In genomic region chr2:111030271-111030891, GRCh38 we compare ENCODE assay signal across 11 cellular contexts.
DNase-seq lines count a peak whose midpoint lies in the region; ATAC-seq and TF ChIP-seq lines count a peak whose summit lies in the region.
"Had no signal": no experiment of that assay in that cellular context is flagged by ENCODE, and none has a peak within 500 bp of the region (broad histone marks: within the 10 kb centered on the region; RNA-seq: fewer than 3 reads in every experiment).

No MANE protein-coding gene starts in this region.

- no peaks in the 10 kb centered on the region for H3K9me3 ChIP-seq in Caco-2
- H3K9me3 ChIP-seq: SJSA1 had no signal

- no peaks in the 10 kb centered on the region for H3K27me3 ChIP-seq in Caco-2 (replicated peaks; ENCODE audit: control insufficient read depth, insufficient read depth, low read length)
- H3K27me3 ChIP-seq: heart left ventricle had no signal

- H3K4me1 Mint-ChIP-seq in Caco-2 (ENCODE audit: low read depth, unreplicated experiment) (peaks cover 43% of the 10 kb centered on the region), glutamatergic neuron (ENCODE audit: low read depth, unreplicated experiment) (peaks cover 10% of the 10 kb centered on the region)
- H3K4me1 Mint-ChIP-seq in effector memory CD8-positive, alpha-beta T cell (ENCODE audit: low read depth in 2 of 2): peaks cover 9 to 16% of the 10 kb centered on the region in 2 donors

- POLR2A ChIA-PET in Caco-2 (lab: Charles Lee): interaction anchor here (0.7 kb wide), 1 partner anchor 90 kb away, joined by 3 read pairs; the partner anchor contains the start of gene BCL2L11

- H3K27ac Mint-ChIP-seq in Caco-2 (ENCODE audit: unreplicated experiment) (peak overlapping the region; percentile 15), glutamatergic neuron (ENCODE audit: unreplicated experiment) (no peak overlapping the region)
- no peak overlapping the region for H3K27ac Mint-ChIP-seq in effector memory CD8-positive, alpha-beta T cell

- no peak overlapping the region for H3K4me3 ChIP-seq in Caco-2 (ENCODE audit: low read depth, low read length)
- H3K4me3 ChIP-seq: heart left ventricle, SJSA1 had no signal

- peaks cover 35% of the 10 kb centered on the region for H3K4me1 ChIP-seq in Caco-2

- no peaks in the 10 kb centered on the region for H3K9me3 Mint-ChIP-seq in Caco-2 (ENCODE audit: unreplicated experiment)
- no peaks in the 10 kb centered on the region for H3K9me3 Mint-ChIP-seq in glutamatergic neuron (ENCODE audit: unreplicated experiment)
- no peaks in the 10 kb centered on the region for H3K9me3 Mint-ChIP-seq in effector memory CD8-positive, alpha-beta T cell
- H3K9me3 Mint-ChIP-seq: central memory CD8-positive, alpha-beta T cell had no signal

- ATAC-seq in GM19463 (IDR thresholded peaks at IDR 0.05; ENCODE audit: unreplicated experiment) (peak; percentile 77), HG03064 (IDR thresholded peaks at IDR 0.05; ENCODE audit: low read depth, unreplicated experiment) (peak; percentile 79)
- ATAC-seq in effector memory CD8-positive, alpha-beta T cell (replicated peaks): no peak
- ATAC-seq: heart left ventricle had no signal

- no peaks in the 10 kb centered on the region for H3K36me3 ChIP-seq in Caco-2 (ENCODE audit: control insufficient read depth, insufficient read depth, low read length)
- H3K36me3 ChIP-seq: heart left ventricle, SJSA1 had no signal

- H3K4me3 Mint-ChIP-seq in Caco-2 (ENCODE audit: unreplicated experiment): no peak overlapping the region
- no peak overlapping the region for H3K4me3 Mint-ChIP-seq in glutamatergic neuron (ENCODE audit: unreplicated experiment)
- peak overlapping the region in 1 of 2 donors; percentile 31 for H3K4me3 Mint-ChIP-seq in effector memory CD8-positive, alpha-beta T cell
- H3K4me3 Mint-ChIP-seq: central memory CD8-positive, alpha-beta T cell had no signal

- H3K27me3 Mint-ChIP-seq in Caco-2 (ENCODE audit: insufficient read depth, unreplicated experiment) (no peaks in the 10 kb centered on the region), glutamatergic neuron (ENCODE audit: unreplicated experiment) (peaks cover 4% of the 10 kb centered on the region)
- peaks cover 6 to 31% of the 10 kb centered on the region in 2 donors for H3K27me3 Mint-ChIP-seq in effector memory CD8-positive, alpha-beta T cell

- CTCF ChIA-PET in Caco-2 (lab: Charles Lee): interaction anchor here (0.6 kb wide), 1 partner anchor 65 kb away, joined by 3 read pairs; no protein-coding TSS in a partner anchor

- peaks cover 8% of the 10 kb centered on the region for H3K36me3 Mint-ChIP-seq in Caco-2 (ENCODE audit: insufficient read depth, unreplicated experiment)
- H3K36me3 Mint-ChIP-seq in glutamatergic neuron (ENCODE audit: unreplicated experiment): no peaks in the 10 kb centered on the region
- no peaks in the 10 kb centered on the region for H3K36me3 Mint-ChIP-seq in effector memory CD8-positive, alpha-beta T cell (ENCODE audit: insufficient read depth)

- intact Hi-C loops in Caco-2 (cut with micrococcal nuclease; ENCODE audit: unreplicated experiment): no loop called here

- DNase-seq in Caco-2 (no peak), ecto neural progenitor cell (ENCODE audit: low spot score) (peak; percentile 41), NCI-H345 treated with DMSO at 0.1 percent for 48 hours (lab: John Stamatoyannopoulos, UW; ENCODE audit: unreplicated experiment) (no peak), nucleus accumbens (lab: John Stamatoyannopoulos, UW) (no peak), glutamatergic neuron (no peak)
- no peak for DNase-seq in effector memory CD8-positive, alpha-beta T cell
- DNase-seq: heart left ventricle had no signal

- BruUV-seq in Caco-2 (replicated peaks; lab: Mats Ljungman, UMichigan): no TSS peak

- no peak for TF ChIP-seq CTCF in Caco-2 (IDR thresholded peaks at IDR 0.05; ENCODE audit: insufficient read depth in 1 of 2, low read depth in 1 of 2, low read length in 1 of 2, severe bottlenecking in 1 of 2, unreplicated experiment in 1 of 2)
- TF ChIP-seq CTCF in glutamatergic neuron (IDR thresholded peaks at IDR 0.05; ENCODE audit: partially characterized antibody, unreplicated experiment): no peak
